1 cellular context compared by ENCODE assay signal in the genomic region with DNA sequence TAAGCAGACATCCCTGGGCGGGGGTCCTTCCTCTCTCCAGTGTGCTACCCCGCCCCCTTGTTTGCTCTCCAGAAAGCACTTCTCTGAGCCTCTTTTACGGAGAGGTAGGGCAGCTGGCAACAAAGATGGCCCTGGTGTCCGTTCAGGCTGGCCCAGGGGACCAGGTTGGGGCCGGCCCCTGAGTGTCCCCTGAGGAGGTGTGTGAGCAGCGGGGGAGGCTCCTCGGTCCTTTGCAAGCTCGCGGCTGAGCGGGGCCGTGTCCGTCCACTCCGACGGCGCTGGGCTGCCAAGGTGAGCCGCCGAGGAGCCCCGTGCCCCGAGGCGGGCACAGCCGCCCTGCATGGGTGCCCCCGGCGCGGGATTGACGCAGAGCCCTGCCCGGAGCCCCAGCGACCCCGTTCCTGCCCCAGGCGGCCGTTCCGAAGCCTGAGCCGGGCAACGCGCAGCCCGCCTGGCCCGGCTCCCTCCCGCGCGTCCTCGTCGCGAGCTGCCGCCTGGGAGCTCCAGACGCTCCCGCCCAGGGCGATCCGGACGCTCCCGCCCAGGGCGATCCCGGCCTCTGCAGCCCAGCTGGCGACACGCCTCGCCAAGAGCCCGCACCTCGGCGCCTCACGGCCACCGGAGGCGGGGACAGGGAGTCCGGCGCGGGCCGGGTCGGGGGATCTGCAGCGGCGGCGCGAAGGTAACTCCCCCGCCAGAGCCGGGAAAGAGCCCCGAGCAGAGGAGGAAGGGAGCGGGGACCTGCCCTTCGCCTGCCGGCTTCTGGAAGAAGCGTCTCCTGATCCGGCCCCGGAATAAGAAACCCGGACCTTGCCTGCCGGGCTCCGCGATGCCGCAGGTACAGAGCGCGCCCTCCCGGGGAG.
TF ChIP-seq lines count a peak whose summit lies in the region.

A gene (plus strand): TSS at position 569 of the 863 bp plus-strand sequence. CDS start 2,243 bp downstream, outside the sequence.

TF ChIP-seq in HepG2, 621 proteins besides CTCF, POLR2A, EP300 and RAD21 (continued from another document and continues in another):
- TF ChIP-seq, protein P1, sequence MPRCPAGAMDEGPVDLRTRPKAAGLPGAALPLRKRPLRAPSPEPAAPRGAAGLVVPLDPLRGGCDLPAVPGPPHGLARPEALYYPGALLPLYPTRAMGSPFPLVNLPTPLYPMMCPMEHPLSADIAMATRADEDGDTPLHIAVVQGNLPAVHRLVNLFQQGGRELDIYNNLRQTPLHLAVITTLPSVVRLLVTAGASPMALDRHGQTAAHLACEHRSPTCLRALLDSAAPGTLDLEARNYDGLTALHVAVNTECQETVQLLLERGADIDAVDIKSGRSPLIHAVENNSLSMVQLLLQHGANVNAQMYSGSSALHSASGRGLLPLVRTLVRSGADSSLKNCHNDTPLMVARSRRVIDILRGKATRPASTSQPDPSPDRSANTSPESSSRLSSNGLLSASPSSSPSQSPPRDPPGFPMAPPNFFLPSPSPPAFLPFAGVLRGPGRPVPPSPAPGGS (CRISPR knock-in tag; IDR thresholded peaks at IDR 0.05): peak; percentile 60; the same call in 1 of the 2 replicates
- TF ChIP-seq ZNF598 (CRISPR knock-in tag; IDR thresholded peaks at IDR 0.05; ENCODE audit: borderline replicate concordance): no peak
- 0 out of 2 replicates have a peak, but pooled peaks have one; percentile 54 for TF ChIP-seq REPIN1 (CRISPR knock-in tag; IDR thresholded peaks at IDR 0.05; ENCODE audit: borderline replicate concordance, low read depth)
- TF ChIP-seq, protein P2, sequence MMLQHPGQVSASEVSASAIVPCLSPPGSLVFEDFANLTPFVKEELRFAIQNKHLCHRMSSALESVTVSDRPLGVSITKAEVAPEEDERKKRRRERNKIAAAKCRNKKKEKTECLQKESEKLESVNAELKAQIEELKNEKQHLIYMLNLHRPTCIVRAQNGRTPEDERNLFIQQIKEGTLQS (CRISPR knock-in tag; IDR thresholded peaks at IDR 0.05): no peak
- TF ChIP-seq ETV6 (CRISPR knock-in tag; conservative IDR thresholded peaks at IDR 0.05): no peak
- TF ChIP-seq MTF2 (CRISPR knock-in tag; IDR thresholded peaks at IDR 0.05; ENCODE audit: borderline replicate concordance): peak; percentile 51; the same call in 1 of the 2 replicates
- 0 out of 2 replicates have a peak, but pooled peaks have one; percentile 44 for TF ChIP-seq TMF1 (CRISPR knock-in tag; IDR thresholded peaks at IDR 0.05; ENCODE audit: low read depth)
- TF ChIP-seq, protein P3, sequence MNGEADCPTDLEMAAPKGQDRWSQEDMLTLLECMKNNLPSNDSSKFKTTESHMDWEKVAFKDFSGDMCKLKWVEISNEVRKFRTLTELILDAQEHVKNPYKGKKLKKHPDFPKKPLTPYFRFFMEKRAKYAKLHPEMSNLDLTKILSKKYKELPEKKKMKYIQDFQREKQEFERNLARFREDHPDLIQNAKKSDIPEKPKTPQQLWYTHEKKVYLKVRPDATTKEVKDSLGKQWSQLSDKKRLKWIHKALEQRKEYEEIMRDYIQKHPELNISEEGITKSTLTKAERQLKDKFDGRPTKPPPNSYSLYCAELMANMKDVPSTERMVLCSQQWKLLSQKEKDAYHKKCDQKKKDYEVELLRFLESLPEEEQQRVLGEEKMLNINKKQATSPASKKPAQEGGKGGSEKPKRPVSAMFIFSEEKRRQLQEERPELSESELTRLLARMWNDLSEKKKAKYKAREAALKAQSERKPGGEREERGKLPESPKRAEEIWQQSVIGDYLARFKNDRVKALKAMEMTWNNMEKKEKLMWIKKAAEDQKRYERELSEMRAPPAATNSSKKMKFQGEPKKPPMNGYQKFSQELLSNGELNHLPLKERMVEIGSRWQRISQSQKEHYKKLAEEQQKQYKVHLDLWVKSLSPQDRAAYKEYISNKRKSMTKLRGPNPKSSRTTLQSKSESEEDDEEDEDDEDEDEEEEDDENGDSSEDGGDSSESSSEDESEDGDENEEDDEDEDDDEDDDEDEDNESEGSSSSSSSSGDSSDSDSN (CRISPR knock-in tag; IDR thresholded peaks at IDR 0.05): peak; percentile 93
- TF ChIP-seq ZNF619 (CRISPR knock-in tag; IDR thresholded peaks at IDR 0.05): no peak
- no peak for TF ChIP-seq ATF7 (IDR thresholded peaks at IDR 0.05)
- no peak for TF ChIP-seq ATF7 (CRISPR knock-in tag; IDR thresholded peaks at IDR 0.05)
- TF ChIP-seq, protein P4, sequence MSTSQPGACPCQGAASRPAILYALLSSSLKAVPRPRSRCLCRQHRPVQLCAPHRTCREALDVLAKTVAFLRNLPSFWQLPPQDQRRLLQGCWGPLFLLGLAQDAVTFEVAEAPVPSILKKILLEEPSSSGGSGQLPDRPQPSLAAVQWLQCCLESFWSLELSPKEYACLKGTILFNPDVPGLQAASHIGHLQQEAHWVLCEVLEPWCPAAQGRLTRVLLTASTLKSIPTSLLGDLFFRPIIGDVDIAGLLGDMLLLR (CRISPR knock-in tag; IDR thresholded peaks at IDR 0.05): no peak
- TF ChIP-seq, protein P5, sequence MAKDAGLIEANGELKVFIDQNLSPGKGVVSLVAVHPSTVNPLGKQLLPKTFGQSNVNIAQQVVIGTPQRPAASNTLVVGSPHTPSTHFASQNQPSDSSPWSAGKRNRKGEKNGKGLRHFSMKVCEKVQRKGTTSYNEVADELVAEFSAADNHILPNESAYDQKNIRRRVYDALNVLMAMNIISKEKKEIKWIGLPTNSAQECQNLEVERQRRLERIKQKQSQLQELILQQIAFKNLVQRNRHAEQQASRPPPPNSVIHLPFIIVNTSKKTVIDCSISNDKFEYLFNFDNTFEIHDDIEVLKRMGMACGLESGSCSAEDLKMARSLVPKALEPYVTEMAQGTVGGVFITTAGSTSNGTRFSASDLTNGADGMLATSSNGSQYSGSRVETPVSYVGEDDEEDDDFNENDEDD (CRISPR knock-in tag; IDR thresholded peaks at IDR 0.05; ENCODE audit: borderline replicate concordance): peak; percentile 44; the same call in 1 of the 2 replicates
- no peak for TF ChIP-seq SNAI1 (CRISPR knock-in tag; IDR thresholded peaks at IDR 0.05; ENCODE audit: borderline replicate concordance)
- no peak for TF ChIP-seq KMT2A (CRISPR knock-in tag; IDR thresholded peaks at IDR 0.05)
- TF ChIP-seq ZNF709 (CRISPR knock-in tag; IDR thresholded peaks at IDR 0.05): no peak
- TF ChIP-seq ZSCAN21 (CRISPR knock-in tag; IDR thresholded peaks at IDR 0.05; ENCODE audit: borderline replicate concordance): no peak
- TF ChIP-seq PHF20 (CRISPR knock-in tag; IDR thresholded peaks at IDR 0.05): no peak
- TF ChIP-seq, protein P6, sequence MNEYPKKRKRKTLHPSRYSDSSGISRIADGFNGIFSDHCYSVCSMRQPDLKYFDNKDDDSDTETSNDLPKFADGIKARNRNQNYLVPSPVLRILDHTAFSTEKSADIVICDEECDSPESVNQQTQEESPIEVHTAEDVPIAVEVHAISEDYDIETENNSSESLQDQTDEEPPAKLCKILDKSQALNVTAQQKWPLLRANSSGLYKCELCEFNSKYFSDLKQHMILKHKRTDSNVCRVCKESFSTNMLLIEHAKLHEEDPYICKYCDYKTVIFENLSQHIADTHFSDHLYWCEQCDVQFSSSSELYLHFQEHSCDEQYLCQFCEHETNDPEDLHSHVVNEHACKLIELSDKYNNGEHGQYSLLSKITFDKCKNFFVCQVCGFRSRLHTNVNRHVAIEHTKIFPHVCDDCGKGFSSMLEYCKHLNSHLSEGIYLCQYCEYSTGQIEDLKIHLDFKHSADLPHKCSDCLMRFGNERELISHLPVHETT (CRISPR knock-in tag; conservative IDR thresholded peaks at IDR 0.05): no peak
- TF ChIP-seq RNF2 (conservative IDR thresholded peaks at IDR 0.05; ENCODE audit: low read depth): no peak
- TF ChIP-seq, protein P7, sequence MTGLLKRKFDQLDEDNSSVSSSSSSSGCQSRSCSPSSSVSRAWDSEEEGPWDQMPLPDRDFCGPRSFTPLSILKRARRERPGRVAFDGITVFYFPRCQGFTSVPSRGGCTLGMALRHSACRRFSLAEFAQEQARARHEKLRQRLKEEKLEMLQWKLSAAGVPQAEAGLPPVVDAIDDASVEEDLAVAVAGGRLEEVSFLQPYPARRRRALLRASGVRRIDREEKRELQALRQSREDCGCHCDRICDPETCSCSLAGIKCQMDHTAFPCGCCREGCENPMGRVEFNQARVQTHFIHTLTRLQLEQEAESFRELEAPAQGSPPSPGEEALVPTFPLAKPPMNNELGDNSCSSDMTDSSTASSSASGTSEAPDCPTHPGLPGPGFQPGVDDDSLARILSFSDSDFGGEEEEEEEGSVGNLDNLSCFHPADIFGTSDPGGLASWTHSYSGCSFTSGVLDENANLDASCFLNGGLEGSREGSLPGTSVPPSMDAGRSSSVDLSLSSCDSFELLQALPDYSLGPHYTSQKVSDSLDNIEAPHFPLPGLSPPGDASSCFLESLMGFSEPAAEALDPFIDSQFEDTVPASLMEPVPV (CRISPR knock-in tag; IDR thresholded peaks at IDR 0.05): no peak
- peak; percentile 11; the same call in 1 of the 2 replicates for TF ChIP-seq ZFY (CRISPR knock-in tag; IDR thresholded peaks at IDR 0.05)
- TF ChIP-seq, protein P8, sequence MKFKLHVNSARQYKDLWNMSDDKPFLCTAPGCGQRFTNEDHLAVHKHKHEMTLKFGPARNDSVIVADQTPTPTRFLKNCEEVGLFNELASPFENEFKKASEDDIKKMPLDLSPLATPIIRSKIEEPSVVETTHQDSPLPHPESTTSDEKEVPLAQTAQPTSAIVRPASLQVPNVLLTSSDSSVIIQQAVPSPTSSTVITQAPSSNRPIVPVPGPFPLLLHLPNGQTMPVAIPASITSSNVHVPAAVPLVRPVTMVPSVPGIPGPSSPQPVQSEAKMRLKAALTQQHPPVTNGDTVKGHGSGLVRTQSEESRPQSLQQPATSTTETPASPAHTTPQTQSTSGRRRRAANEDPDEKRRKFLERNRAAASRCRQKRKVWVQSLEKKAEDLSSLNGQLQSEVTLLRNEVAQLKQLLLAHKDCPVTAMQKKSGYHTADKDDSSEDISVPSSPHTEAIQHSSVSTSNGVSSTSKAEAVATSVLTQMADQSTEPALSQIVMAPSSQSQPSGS (CRISPR knock-in tag; IDR thresholded peaks at IDR 0.05): no peak
- TF ChIP-seq, protein P9, sequence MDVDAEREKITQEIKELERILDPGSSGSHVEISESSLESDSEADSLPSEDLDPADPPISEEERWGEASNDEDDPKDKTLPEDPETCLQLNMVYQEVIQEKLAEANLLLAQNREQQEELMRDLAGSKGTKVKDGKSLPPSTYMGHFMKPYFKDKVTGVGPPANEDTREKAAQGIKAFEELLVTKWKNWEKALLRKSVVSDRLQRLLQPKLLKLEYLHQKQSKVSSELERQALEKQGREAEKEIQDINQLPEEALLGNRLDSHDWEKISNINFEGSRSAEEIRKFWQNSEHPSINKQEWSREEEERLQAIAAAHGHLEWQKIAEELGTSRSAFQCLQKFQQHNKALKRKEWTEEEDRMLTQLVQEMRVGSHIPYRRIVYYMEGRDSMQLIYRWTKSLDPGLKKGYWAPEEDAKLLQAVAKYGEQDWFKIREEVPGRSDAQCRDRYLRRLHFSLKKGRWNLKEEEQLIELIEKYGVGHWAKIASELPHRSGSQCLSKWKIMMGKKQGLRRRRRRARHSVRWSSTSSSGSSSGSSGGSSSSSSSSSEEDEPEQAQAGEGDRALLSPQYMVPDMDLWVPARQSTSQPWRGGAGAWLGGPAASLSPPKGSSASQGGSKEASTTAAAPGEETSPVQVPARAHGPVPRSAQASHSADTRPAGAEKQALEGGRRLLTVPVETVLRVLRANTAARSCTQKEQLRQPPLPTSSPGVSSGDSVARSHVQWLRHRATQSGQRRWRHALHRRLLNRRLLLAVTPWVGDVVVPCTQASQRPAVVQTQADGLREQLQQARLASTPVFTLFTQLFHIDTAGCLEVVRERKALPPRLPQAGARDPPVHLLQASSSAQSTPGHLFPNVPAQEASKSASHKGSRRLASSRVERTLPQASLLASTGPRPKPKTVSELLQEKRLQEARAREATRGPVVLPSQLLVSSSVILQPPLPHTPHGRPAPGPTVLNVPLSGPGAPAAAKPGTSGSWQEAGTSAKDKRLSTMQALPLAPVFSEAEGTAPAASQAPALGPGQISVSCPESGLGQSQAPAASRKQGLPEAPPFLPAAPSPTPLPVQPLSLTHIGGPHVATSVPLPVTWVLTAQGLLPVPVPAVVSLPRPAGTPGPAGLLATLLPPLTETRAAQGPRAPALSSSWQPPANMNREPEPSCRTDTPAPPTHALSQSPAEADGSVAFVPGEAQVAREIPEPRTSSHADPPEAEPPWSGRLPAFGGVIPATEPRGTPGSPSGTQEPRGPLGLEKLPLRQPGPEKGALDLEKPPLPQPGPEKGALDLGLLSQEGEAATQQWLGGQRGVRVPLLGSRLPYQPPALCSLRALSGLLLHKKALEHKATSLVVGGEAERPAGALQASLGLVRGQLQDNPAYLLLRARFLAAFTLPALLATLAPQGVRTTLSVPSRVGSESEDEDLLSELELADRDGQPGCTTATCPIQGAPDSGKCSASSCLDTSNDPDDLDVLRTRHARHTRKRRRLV (CRISPR knock-in tag; IDR thresholded peaks at IDR 0.05): no peak
- no peak for TF ChIP-seq DR1 (CRISPR knock-in tag; IDR thresholded peaks at IDR 0.05)
- TF ChIP-seq ZNF678 (CRISPR knock-in tag; IDR thresholded peaks at IDR 0.05): 0 out of 2 replicates have a peak, but pooled peaks have one; percentile 34
- no peak for TF ChIP-seq RCOR2 (CRISPR knock-in tag; IDR thresholded peaks at IDR 0.05)
- TF ChIP-seq SMARCC2 (IDR thresholded peaks at IDR 0.05): no peak
- TF ChIP-seq ZFP36L2 (CRISPR knock-in tag; IDR thresholded peaks at IDR 0.05): no peak
- TF ChIP-seq, protein P10, sequence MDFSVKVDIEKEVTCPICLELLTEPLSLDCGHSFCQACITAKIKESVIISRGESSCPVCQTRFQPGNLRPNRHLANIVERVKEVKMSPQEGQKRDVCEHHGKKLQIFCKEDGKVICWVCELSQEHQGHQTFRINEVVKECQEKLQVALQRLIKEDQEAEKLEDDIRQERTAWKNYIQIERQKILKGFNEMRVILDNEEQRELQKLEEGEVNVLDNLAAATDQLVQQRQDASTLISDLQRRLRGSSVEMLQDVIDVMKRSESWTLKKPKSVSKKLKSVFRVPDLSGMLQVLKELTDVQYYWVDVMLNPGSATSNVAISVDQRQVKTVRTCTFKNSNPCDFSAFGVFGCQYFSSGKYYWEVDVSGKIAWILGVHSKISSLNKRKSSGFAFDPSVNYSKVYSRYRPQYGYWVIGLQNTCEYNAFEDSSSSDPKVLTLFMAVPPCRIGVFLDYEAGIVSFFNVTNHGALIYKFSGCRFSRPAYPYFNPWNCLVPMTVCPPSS (IDR thresholded peaks at IDR 0.05): no peak
- no peak for TF ChIP-seq ZNF317 (CRISPR knock-in tag; IDR thresholded peaks at IDR 0.05)
- no peak for TF ChIP-seq MTA1 (CRISPR knock-in tag; IDR thresholded peaks at IDR 0.05; ENCODE audit: borderline replicate concordance)
- no peak for TF ChIP-seq U2AF2 (IDR thresholded peaks at IDR 0.05; ENCODE audit: low read depth, low read length)
- no peak for TF ChIP-seq GATAD1 (CRISPR knock-in tag; IDR thresholded peaks at IDR 0.05)
- no peak for TF ChIP-seq ATRX (CRISPR knock-in tag; IDR thresholded peaks at IDR 0.05; ENCODE audit: borderline replicate concordance)
- peak; percentile 54; the same call in 1 of the 2 replicates for TF ChIP-seq ZNF776 (CRISPR knock-in tag; IDR thresholded peaks at IDR 0.05)
- no peak for TF ChIP-seq ARHGAP35 (CRISPR knock-in tag; IDR thresholded peaks at IDR 0.05; ENCODE audit: borderline replicate concordance)
- TF ChIP-seq ARNTL (CRISPR knock-in tag; IDR thresholded peaks at IDR 0.05): no peak
- no peak for TF ChIP-seq RFXANK (CRISPR knock-in tag; IDR thresholded peaks at IDR 0.05)
- no peak for TF ChIP-seq CREB1 (IDR thresholded peaks at IDR 0.05)
- no peak for TF ChIP-seq CREB1 (CRISPR knock-in tag; IDR thresholded peaks at IDR 0.05)
